ENCODE assay signal across 11 cellular contexts in the genomic region with DNA sequence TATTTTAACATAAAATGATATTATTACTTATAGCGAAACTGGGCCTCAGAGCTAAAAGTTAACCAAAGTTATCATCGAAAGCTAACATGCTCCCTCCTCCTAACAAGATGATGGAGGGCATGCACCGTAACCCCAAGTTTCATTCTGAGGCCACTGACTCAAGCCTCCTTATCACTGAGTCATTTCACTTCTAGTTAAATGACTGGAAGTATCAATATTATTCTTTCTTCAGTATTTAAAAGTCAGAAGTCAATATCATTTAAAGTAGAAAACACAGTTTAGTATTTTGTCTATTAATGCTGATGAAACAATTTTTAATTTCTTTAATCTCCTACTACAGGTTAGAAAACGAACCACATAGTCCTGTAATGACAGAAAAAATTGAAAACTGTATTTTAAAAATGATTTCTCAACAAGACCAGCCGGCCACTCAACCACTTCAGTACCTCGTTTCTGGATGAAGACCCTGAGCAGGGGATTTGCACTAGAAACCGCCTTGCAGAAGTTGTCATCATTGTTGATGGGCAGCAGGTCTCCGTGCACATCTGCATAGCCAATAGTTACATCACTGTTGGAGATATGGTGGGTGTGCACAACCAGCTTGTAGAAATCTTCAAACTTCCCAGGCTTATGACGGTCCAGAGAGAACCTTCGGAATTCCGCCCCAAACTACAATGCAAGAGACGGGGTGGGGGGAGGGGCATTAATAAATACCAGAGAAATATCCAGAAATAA. TPM values are rescaled to one million over a fixed set of nuclear protein-coding genes. Genes with fewer than 3 reads are reported as not detected.
DNase-seq lines count a peak whose midpoint lies in the region; ATAC-seq and TF ChIP-seq lines count a peak whose summit lies in the region.
"Had no signal": no experiment of that assay in that cellular context is flagged by ENCODE, and none has a peak within 500 bp of the region (broad histone marks: within the 10 kb centered on the region; RNA-seq: fewer than 3 reads in every experiment).

No MANE protein-coding gene starts in this region.

- POLR2A ChIA-PET in CD8-positive, alpha-beta memory T cell (lab: Charles Lee): no interaction called here

- TF ChIP-seq CTCF in GM13977 (IDR thresholded peaks at IDR 0.05; ENCODE audit: extremely low read depth, insufficient read depth, missing control alignments): no peak
- TF ChIP-seq CTCF in mucosa of descending colon (IDR thresholded peaks at IDR 0.05): no peak

- no peaks in the 10 kb centered on the region for H3K4me1 ChIP-seq in mucosa of descending colon (ENCODE audit: low read depth)
- H3K4me1 ChIP-seq in CD8-positive, alpha-beta memory T cell (ENCODE audit: insufficient read depth, low read length): no peaks in the 10 kb centered on the region

- intact Hi-C loops in mucosa of descending colon (cut with DNase I, micrococcal nuclease): no loop called here

- H3K4me3 Mint-ChIP-seq in T-helper 2 cell treated with Interferon-gamma antibody and Interleukin-4, amounts not matched to agents 5 μg/mL and 100 μg/mL, for 36 hours: no peak overlapping the region
- no peak overlapping the region for H3K4me3 Mint-ChIP-seq in CD8-positive, alpha-beta memory T cell

- H3K36me3 ChIP-seq in mucosa of descending colon (ENCODE audit: low read depth): no peaks in the 10 kb centered on the region
- H3K36me3 ChIP-seq in CD8-positive, alpha-beta memory T cell (ENCODE audit: insufficient read depth, low read length): no peaks in the 10 kb centered on the region
- H3K36me3 ChIP-seq: brain microvascular endothelial cell had no signal

- ATAC-seq in GM19043 (IDR thresholded peaks at IDR 0.05; ENCODE audit: low read depth, unreplicated experiment) (peak; percentile 91), HG02840 (IDR thresholded peaks at IDR 0.05; ENCODE audit: low FRiP score, unreplicated experiment) (peak; percentile 86), mucosa of descending colon (no peak)

- peaks cover 39% of the 10 kb centered on the region for H3K27me3 Mint-ChIP-seq in T-helper 2 cell treated with Interferon-gamma antibody and Interleukin-4, amounts not matched to agents 5 μg/mL and 100 μg/mL, for 36 hours (ENCODE audit: low read depth)
- H3K27me3 Mint-ChIP-seq in CD8-positive, alpha-beta memory T cell: peaks cover 10 to 33% of the 10 kb centered on the region in 2 donors

- no peaks in the 10 kb centered on the region for H3K36me3 Mint-ChIP-seq in T-helper 2 cell treated with Interferon-gamma antibody and Interleukin-4, amounts not matched to agents 5 μg/mL and 100 μg/mL, for 36 hours (ENCODE audit: low read depth)
- no peaks in the 10 kb centered on the region for H3K36me3 Mint-ChIP-seq in CD8-positive, alpha-beta memory T cell

- DNase-seq in GM13977 (ENCODE audit: low spot score): peak; percentile 76
- DNase-seq in T-helper 2 cell treated with Interferon-gamma antibody and Interleukin-4, amounts not matched to agents 5 μg/mL and 100 μg/mL, for 36 hours (ENCODE audit: low spot score): peak; percentile 54
- no peak for DNase-seq in mucosa of descending colon
- no peak for DNase-seq in CD8-positive, alpha-beta memory T cell
- DNase-seq in NCI-H1105 (lab: John Stamatoyannopoulos, UW): no peak
- DNase-seq in MV-4-11 (lab: John Stamatoyannopoulos, UW): no peak
- DNase-seq: brain microvascular endothelial cell, DMS53, NCI-H510A treated with DMSO at 0.1 percent for 48 hours had no signal

- H3K9me3 Mint-ChIP-seq in T-helper 2 cell treated with Interferon-gamma antibody and Interleukin-4, amounts not matched to agents 5 μg/mL and 100 μg/mL, for 36 hours: no peaks in the 10 kb centered on the region
- no peaks in the 10 kb centered on the region for H3K9me3 Mint-ChIP-seq in CD8-positive, alpha-beta memory T cell

- no peak overlapping the region for H3K4me3 ChIP-seq in mucosa of descending colon
- H3K4me3 ChIP-seq in CD8-positive, alpha-beta memory T cell (ENCODE audit: low read length): no peak overlapping the region

- no peaks in the 10 kb centered on the region for H3K27me3 ChIP-seq in CD8-positive, alpha-beta memory T cell (ENCODE audit: insufficient read depth, low read length, poor library complexity, severe bottlenecking)
- H3K27me3 ChIP-seq: brain microvascular endothelial cell had no signal

- CTCF ChIA-PET in CD8-positive, alpha-beta memory T cell (lab: Charles Lee): no interaction called here

- in situ Hi-C loops in GM13977 (cut with MboI; ENCODE audit: low pct_unique_long_range_greater_than_20kb, low sequenced_read_pairs, unreplicated experiment): no loop called here

- H3K4me1 Mint-ChIP-seq in T-helper 2 cell treated with Interferon-gamma antibody and Interleukin-4, amounts not matched to agents 5 μg/mL and 100 μg/mL, for 36 hours (ENCODE audit: low read depth): peaks cover 15% of the 10 kb centered on the region
- peaks cover 6 to 12% (median 10%) of the 10 kb centered on the region in 3 donors for H3K4me1 Mint-ChIP-seq in CD8-positive, alpha-beta memory T cell

- no peak overlapping the region for H3K27ac ChIP-seq in CD8-positive, alpha-beta memory T cell (ENCODE audit: low read depth, low read length)
- H3K27ac ChIP-seq: brain microvascular endothelial cell had no signal

- no peaks in the 10 kb centered on the region for H3K9me3 ChIP-seq in mucosa of descending colon
- no peaks in the 10 kb centered on the region for H3K9me3 ChIP-seq in CD8-positive, alpha-beta memory T cell (ENCODE audit: low read length)

- H3K27ac Mint-ChIP-seq in T-helper 2 cell treated with Interferon-gamma antibody and Interleukin-4, amounts not matched to agents 5 μg/mL and 100 μg/mL, for 36 hours: no peak overlapping the region
- H3K27ac Mint-ChIP-seq in CD8-positive, alpha-beta memory T cell: no peak overlapping the region

RNA-seq across cellular contexts. Expression of a gene that starts 44.9 kb away (rescaled TPM):
- total RNA-seq in mucosa of descending colon: 1 to 10 TPM in 2 of 3 donors, under 1 TPM in 1; 0.58 to 8.5 (median 2.0) TPM
- under 1 TPM; 0.33 to 0.48 TPM for total RNA-seq in CD8-positive, alpha-beta memory T cell
- 0.32 TPM for polyA plus RNA-seq in CD8-positive, alpha-beta memory T cell

Comparison
In these comparisons a context has a peak if more than half of its experiments do, and no peak if none do; other contexts are left out.
1. DNase-seq: peak in GM13977 (single experiment) and T-helper 2 cell treated with Interferon-gamma antibody and Interleukin-4, amounts not matched to agents 5 μg/mL and 100 μg/mL, for 36 hours (single experiment); none in mucosa of descending colon (0 of 3), CD8-positive, alpha-beta memory T cell (0 of 5), NCI-H1105 (single experiment) and MV-4-11 (single experiment).